ENCODE assay signal across 8 cellular contexts in genomic region chr3:126474498-126475410, GRCh38. TPM values are rescaled to one million over a fixed set of nuclear protein-coding genes. Genes with fewer than 3 reads are reported as not detected.
A peak's percentile ranks its signal among the peaks of the same experiment; 100 is the strongest.
DNase-seq lines count a peak whose midpoint lies in the region; ATAC-seq and TF ChIP-seq lines count a peak whose summit lies in the region.

No MANE protein-coding gene starts in this region.

- peaks cover 21% of the 10 kb centered on the region for H3K4me1 ChIP-seq in ES-I3 (ENCODE audit: insufficient read depth, low read length)

- WGBS in lower leg skin, 2 donors = 7 to 12% methylated on average over 42 to 44 of the region's 72 CpGs

- H3K9ac ChIP-seq in ES-I3 (ENCODE audit: low read depth, low read length) = peak overlapping the region; percentile 78

- H3K9me3 ChIP-seq in ES-I3 (ENCODE audit: control insufficient read depth, insufficient read depth, low read length) = no peaks in the 10 kb centered on the region

- H3K27ac ChIP-seq in cingulate gyrus (ENCODE audit: low read depth, low read length) = peak overlapping the region; percentile 21

- no peak for TF ChIP-seq POLR2A in lower leg skin (IDR thresholded peaks at IDR 0.05)

- peak overlapping the region; percentile 63 for H3K4me3 ChIP-seq in lower leg skin (ENCODE audit: low read depth, poor library complexity, severe bottlenecking)

- DNase-seq in T-helper 9 cell (peak; percentile 10), lower leg skin (ENCODE audit: low spot score in 2 of 2) (peak; percentile 25 to 89), NCI-H187 treated with DMSO at 0.1 percent for 48 hours (lab: John Stamatoyannopoulos, UW) (no peak)
- peak; percentile 12 for DNase-seq in stimulated activated CD8-positive, alpha-beta memory T cell treated with anti-CD3 and anti-CD28 coated beads, Interleukin-4, amount 100 ng/mL, for 24 hours (ENCODE audit: low read depth)

- TF ChIP-seq CTCF in lower leg skin (IDR thresholded peaks at IDR 0.05) = no peak

- intact Hi-C loops in lower leg skin (cut with DNase I; ENCODE audit: low total_unique reads) = no loop called here

- ATAC-seq in GM21360 (IDR thresholded peaks at IDR 0.05; ENCODE audit: unreplicated experiment) (peak; percentile 16), HG03571 (IDR thresholded peaks at IDR 0.05; ENCODE audit: unreplicated experiment) (peak; percentile 20)

- H3K36me3 ChIP-seq in ES-I3 (ENCODE audit: insufficient read depth, low read length) = peaks cover 15% of the 10 kb centered on the region

RNA-seq across cellular contexts. Expression of gene ZXDC, which starts 0.9 kb away (rescaled TPM):
- 10 to 100 TPM; 37.5 to 62.0 (median 52.3) TPM for total RNA-seq in lower leg skin

RNA-seq across cellular contexts. Expression of gene UROC1, which starts 42.8 kb away (rescaled TPM):
- total RNA-seq in lower leg skin = not detected

RNA-seq across cellular contexts. Expression of gene CHST13, which starts 49.2 kb away (rescaled TPM):
- total RNA-seq in lower leg skin = under 1 TPM in 1 of 4 donors, not detected in 3; 0.32 TPM
